28 cellular contexts compared by ENCODE assay signal in the genomic region with DNA sequence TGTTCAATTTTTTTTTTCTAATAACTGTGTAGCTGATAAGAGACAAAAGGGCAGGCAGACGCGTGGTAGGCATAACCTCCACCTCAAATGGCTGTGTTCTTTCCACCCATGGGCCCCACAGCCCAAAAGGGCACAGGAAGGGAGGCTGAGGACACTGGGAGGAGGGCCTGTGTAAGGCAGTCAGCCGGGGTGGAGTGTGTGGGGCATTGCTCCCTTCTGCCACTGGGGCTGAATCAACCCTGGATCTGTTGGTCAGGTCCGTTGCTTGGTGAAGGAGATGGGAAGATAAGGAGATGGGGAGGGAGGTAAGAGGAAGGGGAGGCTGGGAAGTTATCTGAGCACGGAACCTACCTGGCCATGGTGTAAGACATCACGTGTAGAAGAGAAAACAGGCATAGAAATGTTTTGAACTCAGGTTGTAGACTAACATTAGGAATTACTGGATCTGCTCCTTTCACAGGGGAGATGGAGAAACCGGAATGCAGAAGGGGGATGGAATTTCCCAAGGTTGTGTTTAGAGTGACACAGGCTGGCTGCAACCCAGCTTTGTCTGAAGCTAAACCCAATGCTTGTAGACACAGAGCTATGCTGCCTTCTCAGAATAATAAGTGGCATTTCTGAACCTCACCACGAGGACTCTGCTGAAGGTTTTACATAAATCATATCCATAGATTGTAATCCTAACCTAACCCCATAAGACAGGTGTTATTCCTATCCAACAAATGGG.
"Had no signal": no experiment of that assay in that cellular context is flagged by ENCODE, and none has a peak within 500 bp of the region (broad histone marks: within the 10 kb centered on the region; RNA-seq: fewer than 3 reads in every experiment).

No MANE protein-coding gene starts in this region.

- H3K27me3 ChIP-seq: brain microvascular endothelial cell, cardiac muscle cell had no signal

- DNase-seq: activated CD4-positive, alpha-beta memory T cell treated with anti-CD3 and anti-CD28 coated beads, Interleukin-2, amount 10 ng/mL, durations not matched to agents 7 days and 5 days; activated CD4-positive, alpha-beta T cell treated with anti-CD3 and anti-CD28 coated beads for 36 hours; activated CD4-positive, alpha-beta T cell treated with anti-CD3 and anti-CD28 coated beads, Interleukin-2, amount 50 U/mL, for 1 hour; activated gamma-delta T cell; activated naive CD4-positive, alpha-beta T cell treated with anti-CD3 and anti-CD28 coated beads for 36 hours; activated naive CD8-positive, alpha-beta T cell treated with anti-CD3 and anti-CD28 coated beads for 36 hours; activated T-cell treated with anti-CD3 and anti-CD28 coated beads for 4 hours; activated T-cell treated with anti-CD3 and anti-CD28 coated beads, Interleukin-2, amount 50 U/mL, for 48 hours; brain microvascular endothelial cell; Kasumi-1; NCI-H1092; NCI-H1417; NCI-H1930; NCI-H2107; NCI-H2171 treated with DMSO at 0.1 percent for 48 hours; NCI-H345; NCI-H510A; NCI-H526 treated with DMSO at 0.1 percent for 48 hours; NCI-H82; OCI-M1; SHP77 treated with DMSO at 0.1 percent for 48 hours; T-cell; T-helper 2 cell; T1000 had no signal

- H3K36me3 ChIP-seq: brain microvascular endothelial cell, cardiac muscle cell had no signal

- ATAC-seq: activated CD4-positive, alpha-beta T cell treated with anti-CD3 and anti-CD28 coated beads for 36 hours; activated T-helper 17 cell treated with anti-CD3 and anti-CD28 coated beads, Interleukin-2, amount 50 U/mL, for 72 hours; T-cell had no signal

- FAIRE-seq: RCC 7860, TTC549 had no signal

- H3K4me3 ChIP-seq: cardiac muscle cell had no signal

- H3K27ac ChIP-seq: brain microvascular endothelial cell, cardiac muscle cell had no signal
